18 cellular contexts compared by ENCODE assay signal in the genomic region with DNA sequence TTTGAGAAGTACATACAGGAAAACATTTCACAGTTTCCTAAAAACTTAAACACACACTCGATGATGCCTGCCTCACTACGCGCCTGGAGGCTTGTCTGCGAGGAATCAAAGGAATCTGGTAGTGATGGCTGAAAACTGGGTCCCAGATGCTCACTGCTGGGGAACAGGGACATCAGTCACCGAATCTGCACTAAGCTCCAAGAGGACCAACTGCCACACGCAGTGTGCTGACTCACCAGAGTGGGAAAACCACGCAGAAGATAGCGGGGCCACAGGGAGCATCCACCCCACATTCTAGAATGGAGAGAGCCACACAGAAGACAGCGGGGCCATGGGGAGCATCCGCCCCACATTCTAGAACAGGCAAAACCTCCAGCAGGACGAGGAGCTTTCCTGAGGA.
"Had no signal": no experiment of that assay in that cellular context is flagged by ENCODE, and none has a peak within 500 bp of the region (broad histone marks: within the 10 kb centered on the region; RNA-seq: fewer than 3 reads in every experiment).

No MANE protein-coding gene starts in this region.

- H3K9me3 Mint-ChIP-seq: activated naive CD8-positive, alpha-beta T cell treated with anti-CD3 and anti-CD28 coated beads for 36 hours; activated T-cell treated with anti-CD3 and anti-CD28 coated beads, Interleukin-2, amount 50 U/mL, for 4 hours; naive thymus-derived CD4-positive, alpha-beta T cell had no signal

- FAIRE-seq: astrocyte had no signal

- H3K4me3 Mint-ChIP-seq: activated naive CD8-positive, alpha-beta T cell treated with anti-CD3 and anti-CD28 coated beads for 36 hours; activated T-cell treated with anti-CD3 and anti-CD28 coated beads, Interleukin-2, amount 50 U/mL, for 4 hours; naive thymus-derived CD4-positive, alpha-beta T cell had no signal

- H3K27ac ChIP-seq: cardiac muscle cell, epithelial cell of prostate, gastrocnemius medialis, lower lobe of right lung, neutrophil, right atrium auricular region, uterus had no signal

- H3K36me3 Mint-ChIP-seq: activated naive CD8-positive, alpha-beta T cell treated with anti-CD3 and anti-CD28 coated beads for 36 hours had no signal

- H3K27me3 Mint-ChIP-seq: activated naive CD8-positive, alpha-beta T cell treated with anti-CD3 and anti-CD28 coated beads for 36 hours; naive thymus-derived CD4-positive, alpha-beta T cell had no signal

- H3K4me3 ChIP-seq: cardiac muscle cell, gastrocnemius medialis, lower lobe of right lung, right atrium auricular region, smooth muscle cell, tibial artery, uterus had no signal

- H3K27me3 ChIP-seq: cardiac muscle cell, gastrocnemius medialis, neutrophil, right atrium auricular region, tibial artery, uterus had no signal

- H3K4me2 ChIP-seq: smooth muscle cell had no signal

- H3K9me3 ChIP-seq: gastrocnemius medialis, lower lobe of right lung, neutrophil, right atrium auricular region, tibial artery, uterus had no signal

- H3K27ac Mint-ChIP-seq: activated naive CD8-positive, alpha-beta T cell treated with anti-CD3 and anti-CD28 coated beads for 36 hours had no signal

- ATAC-seq: activated T-cell treated with anti-CD3 and anti-CD28 coated beads, Interleukin-2, amount 50 U/mL, for 4 hours; gastrocnemius medialis; lower lobe of right lung; naive thymus-derived CD4-positive, alpha-beta T cell had no signal

- DNase-seq: activated CD4-positive, alpha-beta T cell treated with anti-CD3 and anti-CD28 coated beads, Interleukin-2, amount 50 U/mL, for 4 hours; activated CD4-positive, CD25-positive, alpha-beta regulatory T cell treated with anti-CD3 and anti-CD28 coated beads, Interleukin-2, amount 50 U/mL, for 72 hours; activated gamma-delta T cell treated with Interleukin-2 at 50 U/mL for 16 hours; activated naive CD8-positive, alpha-beta T cell treated with anti-CD3 and anti-CD28 coated beads for 36 hours; activated T-cell treated with anti-CD3 and anti-CD28 coated beads, Interleukin-2, amount 50 U/mL, for 4 hours; cortex of kidney; effector memory CD4-positive, alpha-beta T cell; gastrocnemius medialis; naive thymus-derived CD4-positive, alpha-beta T cell; tibial artery; uterus had no signal

- H3K36me3 ChIP-seq: cardiac muscle cell, gastrocnemius medialis, neutrophil, right atrium auricular region, tibial artery, uterus had no signal
